Comparison of ENCODE assay signal across 10 cellular contexts in genomic region chr7:128831994-128832879, GRCh38. TPM values are rescaled to one million over a fixed set of nuclear protein-coding genes. Genes with fewer than 3 reads are reported as not detected.
DNase-seq lines count a peak whose midpoint lies in the region; ATAC-seq and TF ChIP-seq lines count a peak whose summit lies in the region.
"Had no signal": no experiment of that assay in that cellular context is flagged by ENCODE, and none has a peak within 500 bp of the region (broad histone marks: within the 10 kb centered on the region; RNA-seq: fewer than 3 reads in every experiment).

No MANE protein-coding gene starts in this region.

- intact Hi-C loops in heart right ventricle (cut with DNase I), result loop anchor here in 2 of 10 donors (2.0 to 5.0 kb wide), 3 partner anchors 31 to 93 kb away; partner anchors contain the start of genes ATP6V1F (in 1 of the 2) and CALU (in 1 of the 2)
- intact Hi-C loops in sciatic nerve (cut with DNase I), result no loop called here
- intact Hi-C loops in mucosa of descending colon (cut with DNase I, micrococcal nuclease), result no loop called here

- DNase-seq in ELF-1 (ENCODE audit: low read depth, low spot score) (peak; percentile 91), heart right ventricle (peak; percentile 66 to 72), sciatic nerve (ENCODE audit: low spot score) (no peak), immature natural killer cell (no peak), mucosa of descending colon (no peak)

- H3K4me3 ChIP-seq in heart right ventricle (peak overlapping the region; percentile 55 to 92 (median 72)), mucosa of descending colon (no peak overlapping the region)

- H3K4me1 ChIP-seq in heart right ventricle (peaks cover 20 to 90% (median 60%) of the 10 kb centered on the region in 9 donors), mucosa of descending colon (ENCODE audit: low read depth) (peaks cover 13% of the 10 kb centered on the region)

- peaks cover 0 to 39% (median 9%) of the 10 kb centered on the region in 9 donors for H3K36me3 ChIP-seq in heart right ventricle
- no peaks in the 10 kb centered on the region for H3K36me3 ChIP-seq in mucosa of descending colon (ENCODE audit: low read depth)

- no peak overlapping the region for H3K4me3 Mint-ChIP-seq in immature natural killer cell

- peaks cover 13 to 19% (median 17%) of the 10 kb centered on the region in 3 donors for H3K27me3 Mint-ChIP-seq in immature natural killer cell (ENCODE audit: low read depth in 3 of 3)

- H3K9me3 ChIP-seq in heart right ventricle (no peaks in the 10 kb centered on the region), mucosa of descending colon (no peaks in the 10 kb centered on the region)

- H3K27ac Mint-ChIP-seq in immature natural killer cell, result no peak overlapping the region
- H3K27ac Mint-ChIP-seq: memory B cell had no signal

- peaks cover 10% of the 10 kb centered on the region in 2 donors for H3K4me1 Mint-ChIP-seq in immature natural killer cell

- peaks cover 0 to 46% (median 0%) of the 10 kb centered on the region in 7 donors for H3K27me3 ChIP-seq in heart right ventricle

- no peaks in the 10 kb centered on the region for H3K36me3 Mint-ChIP-seq in immature natural killer cell
- H3K36me3 Mint-ChIP-seq: memory B cell had no signal

- WGBS in heart right ventricle, 2 donors, result 9 to 12% methylated on average over 22 of the region's 22 CpGs

- H3K27ac ChIP-seq in heart right ventricle, result peak overlapping the region; percentile 86 to 99 (median 94)

- no peak for TF ChIP-seq CTCF in heart right ventricle (IDR thresholded peaks at IDR 0.05)
- no peak for TF ChIP-seq CTCF in mucosa of descending colon (IDR thresholded peaks at IDR 0.05)

- no peaks in the 10 kb centered on the region for H3K9me3 Mint-ChIP-seq in immature natural killer cell
- H3K9me3 Mint-ChIP-seq: memory B cell had no signal

- ATAC-seq in heart right ventricle (peak; percentile 4 to 45 (median 14)), sciatic nerve (peak; percentile 22), HG02973 (IDR thresholded peaks at IDR 0.05; ENCODE audit: unreplicated experiment) (no peak), HG02884 (IDR thresholded peaks at IDR 0.05; ENCODE audit: unreplicated experiment) (no peak), mucosa of descending colon (no peak)

TF ChIP-seq in PFSK-1, 5 proteins besides CTCF, POLR2A, EP300 and RAD21:
- TF ChIP-seq REST (IDR thresholded peaks at IDR 0.05; ENCODE audit: insufficient read depth in 1 of 2, low read depth in 2 of 2, low read length in 2 of 2), result no peak
- TF ChIP-seq SIN3A (IDR thresholded peaks at IDR 0.05; ENCODE audit: borderline replicate concordance, insufficient read depth, low read length), result peak; percentile 68; the same call in 1 of the 2 replicates
- peak; percentile 65 for TF ChIP-seq POLR2AphosphoS5 (IDR thresholded peaks at IDR 0.05; ENCODE audit: low read depth, low read length)
- TF ChIP-seq FOXP2 (optimal IDR thresholded peaks at IDR 0.05; ENCODE audit: borderline replicate concordance, extremely low read depth, extremely low read length, insufficient read depth), result no peak
- peak; percentile 61; the same call in 1 of the 2 replicates for TF ChIP-seq TAF1 (IDR thresholded peaks at IDR 0.05; ENCODE audit: borderline replicate concordance, insufficient read depth, low read length)

RNA-seq across cellular contexts. Expression of gene FLNC, which starts 2.0 kb away (rescaled TPM):
- polyA plus RNA-seq in PFSK-1 (2012; ENCODE audit: insufficient read length, low read depth), result 190 TPM
- total RNA-seq in heart right ventricle (1,000 to 10,000 TPM in 6 of 10 donors, 100 to 1,000 TPM in 4; 364 to 2,445 (median 1,303) TPM), sciatic nerve (11.7 TPM), mucosa of descending colon (100 to 1,000 TPM in 1 of 3 donors, 10 to 100 TPM in 1, 1 to 10 TPM in 1; 6.9 to 267 (median 15.0) TPM)
- polyA plus RNA-seq in heart right ventricle (1,000 to 10,000 TPM in 1 of 2 donors, 100 to 1,000 TPM in 1; 223 to 1,054 TPM), immature natural killer cell (not detected)
- total RNA-seq: T-helper 2 cell treated with Interferon-gamma antibody and Interleukin-4, amounts not matched to agents 100 ng/mL and 5 ng/mL, for 36 hours had no signal

RNA-seq across cellular contexts. Expression of gene ATP6V1F, which starts 30.4 kb away (rescaled TPM):
- polyA plus RNA-seq in PFSK-1 (2012; ENCODE audit: insufficient read length, low read depth), result 291 TPM
- total RNA-seq in heart right ventricle, result 100 to 1,000 TPM in 9 of 10 donors, 10 to 100 TPM in 1; 96.7 to 168 (median 124) TPM
- 100 to 1,000 TPM; 153 to 189 TPM for polyA plus RNA-seq in heart right ventricle
- 89.6 TPM for total RNA-seq in sciatic nerve
- polyA plus RNA-seq in immature natural killer cell, result 100 to 1,000 TPM; 358 to 616 (median 487) TPM
- total RNA-seq in mucosa of descending colon, result 10 to 100 TPM; 55.6 to 85.5 (median 82.4) TPM

RNA-seq across cellular contexts. Expression of gene CCDC136, which starts 40.5 kb away (rescaled TPM):
- 13.3 TPM for polyA plus RNA-seq in PFSK-1 (2012; ENCODE audit: insufficient read length, low read depth)
- total RNA-seq in heart right ventricle (10 to 100 TPM in 4 of 10 donors, 1 to 10 TPM in 6; 1.8 to 14.4 (median 8.0) TPM), sciatic nerve (5.9 TPM), mucosa of descending colon (10 to 100 TPM in 1 of 3 donors, 1 to 10 TPM in 2; 2.1 to 37.7 (median 4.1) TPM)
- polyA plus RNA-seq in heart right ventricle (10 to 100 TPM in 1 of 2 donors, 1 to 10 TPM in 1; 4.6 to 13.5 TPM), immature natural killer cell (1 to 10 TPM in 1 of 3 donors, under 1 TPM in 1, not detected in 1; 0.24 to 2.6 TPM)

RNA-seq across cellular contexts. Expression of gene OPN1SW, which starts 56.6 kb away (rescaled TPM):
- 1.0 TPM for polyA plus RNA-seq in PFSK-1 (2012; ENCODE audit: insufficient read length, low read depth)
- total RNA-seq in heart right ventricle (not detected), sciatic nerve (not detected), mucosa of descending colon (not detected)
- polyA plus RNA-seq in heart right ventricle (not detected), immature natural killer cell (not detected)
- total RNA-seq: T-helper 2 cell treated with Interferon-gamma antibody and Interleukin-4, amounts not matched to agents 100 ng/mL and 5 ng/mL, for 36 hours had no signal

Comparison
In these comparisons a context has a peak if more than half of its experiments do, and no peak if none do; other contexts are left out.
1. DNase-seq: peak in ELF-1 (single experiment) and heart right ventricle (2 of 2); none in sciatic nerve (single experiment), immature natural killer cell (0 of 3) and mucosa of descending colon (0 of 3).
2. ATAC-seq: peak in heart right ventricle (8 of 8) and sciatic nerve (single experiment); none in HG02973 (single experiment), HG02884 (single experiment) and mucosa of descending colon (single experiment).